ENCODE assay signal across 8 cellular contexts in genomic region chr6:29943053-29943966, GRCh38. TPM values are rescaled to one million over a fixed set of nuclear protein-coding genes. Genes with fewer than 3 reads are reported as not detected.
A peak's percentile ranks its signal among the peaks of the same experiment; 100 is the strongest.
DNase-seq lines count a peak whose midpoint lies in the region; ATAC-seq and TF ChIP-seq lines count a peak whose summit lies in the region.

No MANE protein-coding gene starts in this region.

- CTCF ChIA-PET in Calu3 (lab: Charles Lee) (no interaction called here), GM10248 (lab: Yijun Ruan, JAX) (no interaction called here)
- CTCF ChIA-PET in activated naive CD4-positive, alpha-beta T cell treated with anti-CD3 and anti-CD28 coated beads, Interleukin-2, amount 10 ng/mL, durations not matched to agents 7 days and 5 days (lab: Charles Lee): no interaction called here

- BruUV-seq in Calu3 (replicated peaks; lab: Mats Ljungman, UMichigan): no TSS peak

- no peaks in the 10 kb centered on the region for H3K27me3 ChIP-seq in iPS DF 6.9 (ENCODE audit: control insufficient read depth, insufficient read depth, low read length)

- ATAC-seq in HG03064 (IDR thresholded peaks at IDR 0.05; ENCODE audit: low read depth, unreplicated experiment) (peak; percentile 25), GM21717 (IDR thresholded peaks at IDR 0.05; ENCODE audit: unreplicated experiment) (no peak)

- no peaks in the 10 kb centered on the region for H3K27me3 Mint-ChIP-seq in Calu3 (ENCODE audit: unreplicated experiment)
- H3K27me3 Mint-ChIP-seq in activated naive CD4-positive, alpha-beta T cell treated with anti-CD3 and anti-CD28 coated beads, Interleukin-2, amount 10 ng/mL, durations not matched to agents 7 days and 5 days: peaks cover 12% of the 10 kb centered on the region

- no peaks in the 10 kb centered on the region for H3K9me3 ChIP-seq in iPS DF 6.9 (ENCODE audit: control insufficient read depth, insufficient read depth, low read length)

- peak overlapping the region; percentile 89 for H3K4me3 Mint-ChIP-seq in Calu3 (ENCODE audit: low read depth, unreplicated experiment)
- peak overlapping the region; percentile 88 for H3K4me3 Mint-ChIP-seq in activated naive CD4-positive, alpha-beta T cell treated with anti-CD3 and anti-CD28 coated beads, Interleukin-2, amount 10 ng/mL, durations not matched to agents 7 days and 5 days

- no peak for DNase-seq in Calu3
- peak; percentile 66 for DNase-seq in activated naive CD4-positive, alpha-beta T cell treated with anti-CD3 and anti-CD28 coated beads, Interleukin-2, amount 10 ng/mL, durations not matched to agents 7 days and 5 days
- DNase-seq in iPS DF 6.9 (ENCODE audit: low read depth, low spot score): no peak
- DNase-seq in stimulated activated CD4-positive, alpha-beta T cell treated with anti-CD3 and anti-CD28 coated beads, Interleukin-1b, Interleukin-23, amount 100 ng/mL, for 48 hours: peak; percentile 35
- no peak for DNase-seq in NCI-H774 (lab: John Stamatoyannopoulos, UW)
- DNase-seq in GM10248 (ENCODE audit: extremely low spot score): no peak

- TF ChIP-seq CTCF in Calu3 (IDR thresholded peaks at IDR 0.05; ENCODE audit: unreplicated experiment) (no peak), GM10248 (IDR thresholded peaks at IDR 0.05; ENCODE audit: control extremely low read depth, extremely low read depth, low read depth, missing control alignments) (no peak)

- no peaks in the 10 kb centered on the region for H3K9me3 Mint-ChIP-seq in Calu3 (ENCODE audit: low read depth, unreplicated experiment)
- H3K9me3 Mint-ChIP-seq in activated naive CD4-positive, alpha-beta T cell treated with anti-CD3 and anti-CD28 coated beads, Interleukin-2, amount 10 ng/mL, durations not matched to agents 7 days and 5 days: no peaks in the 10 kb centered on the region

- H3K4me1 Mint-ChIP-seq in Calu3 (ENCODE audit: low read depth, unreplicated experiment): peaks cover 26% of the 10 kb centered on the region
- peaks cover 54% of the 10 kb centered on the region for H3K4me1 Mint-ChIP-seq in activated naive CD4-positive, alpha-beta T cell treated with anti-CD3 and anti-CD28 coated beads, Interleukin-2, amount 10 ng/mL, durations not matched to agents 7 days and 5 days

- peak overlapping the region; percentile 98 for H3K27ac Mint-ChIP-seq in Calu3 (ENCODE audit: unreplicated experiment)
- peak overlapping the region; percentile 98 for H3K27ac Mint-ChIP-seq in activated naive CD4-positive, alpha-beta T cell treated with anti-CD3 and anti-CD28 coated beads, Interleukin-2, amount 10 ng/mL, durations not matched to agents 7 days and 5 days

- WGBS in iPS DF 6.9 (ENCODE audit: insufficient coverage, insufficient read length): no CpG with 5 or more reads among the region's 58 CpGs

- peaks cover 3% of the 10 kb centered on the region; the same call in 1 of the 2 replicates for H3K36me3 ChIP-seq in iPS DF 6.9 (ENCODE audit: control insufficient read depth, insufficient read depth, low read length)

- H3K4me3 ChIP-seq in iPS DF 6.9 (ENCODE audit: low read length): peak overlapping the region; percentile 46; the same call in 1 of the 2 replicates

- POLR2A ChIA-PET in GM10248 (lab: Yijun Ruan, JAX): no interaction called here

- H3K36me3 Mint-ChIP-seq in Calu3 (ENCODE audit: insufficient read depth, unreplicated experiment): peaks cover 31% of the 10 kb centered on the region
- peaks cover 58% of the 10 kb centered on the region for H3K36me3 Mint-ChIP-seq in activated naive CD4-positive, alpha-beta T cell treated with anti-CD3 and anti-CD28 coated beads, Interleukin-2, amount 10 ng/mL, durations not matched to agents 7 days and 5 days

- H3K4me1 ChIP-seq in iPS DF 6.9 (ENCODE audit: control insufficient read depth, insufficient read depth, low read length): peaks cover 1% of the 10 kb centered on the region; the same call in 1 of the 2 replicates

- H3K27ac ChIP-seq in iPS DF 6.9 (ENCODE audit: low read length): no peak overlapping the region

- intact Hi-C loops in Calu3 (cut with micrococcal nuclease; ENCODE audit: unreplicated experiment): no loop called here

RNA-seq across cellular contexts. Expression of gene HLA-A, which starts 1.0 kb away (rescaled TPM):
- total RNA-seq in Calu3 (2022): 451 and 963 TPM in 2 replicates

Comparison
In these comparisons a context has a peak if more than half of its experiments do, and no peak if none do; other contexts are left out.
1. DNase-seq: peak in activated naive CD4-positive, alpha-beta T cell treated with anti-CD3 and anti-CD28 coated beads, Interleukin-2, amount 10 ng/mL, durations not matched to agents 7 days and 5 days (single experiment) and stimulated activated CD4-positive, alpha-beta T cell treated with anti-CD3 and anti-CD28 coated beads, Interleukin-1b, Interleukin-23, amount 100 ng/mL, for 48 hours (single experiment); none in Calu3 (single experiment), iPS DF 6.9 (single experiment), NCI-H774 (single experiment) and GM10248 (single experiment).